ENCODE assay signal across 9 cellular contexts in genomic region chr6:43652822-43653221, GRCh38. TPM values are rescaled to one million over a fixed set of nuclear protein-coding genes. Genes with fewer than 3 reads are reported as not detected.
"Had no signal": no experiment of that assay in that cellular context is flagged by ENCODE, and none has a peak within 500 bp of the region (broad histone marks: within the 10 kb centered on the region; RNA-seq: fewer than 3 reads in every experiment).

No MANE protein-coding gene starts in this region.

RNA-seq across cellular contexts. Expression of gene RSPH9, which starts 8.0 kb away (rescaled TPM):
- total RNA-seq: activated naive CD4-positive, alpha-beta T cell treated with anti-CD3 and anti-CD28 coated beads for 36 hours; activated naive CD8-positive, alpha-beta T cell treated with anti-CD3 and anti-CD28 coated beads for 36 hours; activated naive CD8-positive, alpha-beta T cell treated with anti-CD3 and anti-CD28 coated beads, Interleukin-2, amount 10 ng/mL, durations not matched to agents 7 days and 5 days; activated T-cell treated with anti-CD3 and anti-CD28 coated beads, Interleukin-2, amount 50 U/mL, for 4 hours; activated T-helper 1 cell treated with anti-CD3 and anti-CD28 coated beads, Interleukin-12 subunit alpha, Interleukin-12 subunit beta, Interleukin-2, Interleukin-4 antibody, amounts not matched to agents 30 ng/mL and 10 ng/mL and 1 ng/mL, durations not matched to agents 14 hours and 24 hours and 36 hours; activated T-helper 2 cell treated with anti-CD3 and anti-CD28 coated beads, Interferon-gamma antibody, Interleukin-2, Interleukin-4, amounts not matched to agents 10 μg/mL and 5 μg/mL and 100 μg/mL, durations not matched to agents 14 hours and 24 hours and 36 hours; ascending aorta; body of pancreas; breast epithelium had no signal
